Comparison of ENCODE assay signal across 1 cellular context in the genomic region with DNA sequence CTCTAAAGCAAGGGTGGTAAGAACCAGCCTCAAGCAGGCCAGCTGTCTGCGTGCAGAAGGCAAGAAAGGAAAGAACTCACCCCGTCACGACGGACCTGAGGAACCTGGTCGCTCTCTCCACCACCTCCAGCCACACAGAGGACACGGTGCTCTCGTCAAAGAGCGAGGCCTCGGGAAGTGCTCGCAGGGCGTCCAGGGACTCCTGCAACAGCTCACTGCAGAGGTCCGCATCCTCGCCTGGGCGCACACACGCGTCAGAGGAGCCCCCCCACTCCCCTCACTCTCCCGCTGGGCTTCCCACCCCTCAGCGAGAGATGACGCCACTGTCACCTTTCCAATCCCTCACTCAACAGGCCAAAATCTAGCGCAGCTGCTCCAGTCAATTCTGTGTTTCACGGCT.
TF ChIP-seq lines count a peak whose summit lies in the region.

No MANE protein-coding gene starts in this region.

TF ChIP-seq in K562, 482 proteins besides CTCF, POLR2A, EP300 and RAD21:
- TF ChIP-seq POLR2G (IDR thresholded peaks at IDR 0.05; ENCODE audit: low read depth, low read length) (peak; percentile 42; the same call in 1 of the 2 replicates), ZNF583 (CRISPR knock-in tag; IDR thresholded peaks at IDR 0.05) (no peak)
